Comparison of ENCODE assay signal across 25 cellular contexts in genomic region chr9:100589582-100589981, GRCh38. TPM values are rescaled to one million over a fixed set of nuclear protein-coding genes. Genes with fewer than 3 reads are reported as not detected.
DNase-seq lines count a peak whose midpoint lies in the region; ATAC-seq, FAIRE-seq and TF ChIP-seq lines count a peak whose summit lies in the region.
"Had no signal": no experiment of that assay in that cellular context is flagged by ENCODE, and none has a peak within 500 bp of the region (broad histone marks: within the 10 kb centered on the region; RNA-seq: fewer than 3 reads in every experiment).

No MANE protein-coding gene starts in this region.

- H3K4me2 ChIP-seq in SK-N-SH = peak overlapping the region; percentile 34; the same call in 1 of the 2 replicates

- FAIRE-seq in small intestine (lab: Jason Lieb, UNC) (no peak), GM19239 (lab: Jason Lieb, UNC) (no peak)
- FAIRE-seq: kidney had no signal

- H2AFZ ChIP-seq in SK-N-SH (ENCODE audit: low read depth) = no peak overlapping the region

- no peak for ATAC-seq in psoas muscle
- ATAC-seq: activated naive CD4-positive, alpha-beta T cell treated with anti-CD3 and anti-CD28 coated beads, Interleukin-2, amount 50 U/mL, for 72 hours; heart right ventricle had no signal

- H3K4me1 ChIP-seq in SK-N-SH (ENCODE audit: control insufficient read depth in 1 of 2, insufficient read depth in 2 of 2, low read depth in 1 of 2, low read length in 1 of 2) (peaks cover 0 to 30% of the 10 kb centered on the region in 2 experiments; a peak in 1 of 4 replicates), psoas muscle (peaks cover 14% of the 10 kb centered on the region), small intestine (ENCODE audit: control insufficient read depth in 2 of 2, insufficient read depth in 1 of 2, low read depth in 1 of 2, low read length in 1 of 2) (no peaks in the 10 kb centered on the region)
- H3K4me1 ChIP-seq: tibial nerve had no signal

- H3K36me3 ChIP-seq in SK-N-SH (replicated peaks in 1 of 2; ENCODE audit: control insufficient read depth in 1 of 2, insufficient read depth in 2 of 2, low read length in 1 of 2) (peaks cover 0 to 2% of the 10 kb centered on the region in 2 experiments), psoas muscle (ENCODE audit: insufficient read depth in 1 of 2, low read depth in 1 of 2) (peaks cover 0 to 40% of the 10 kb centered on the region in 2 donors), small intestine (ENCODE audit: control insufficient read depth in 2 of 2, insufficient read depth in 2 of 2, low read length in 2 of 2) (no peaks in the 10 kb centered on the region)
- H3K36me3 ChIP-seq: esophagus squamous epithelium had no signal

- H3K9me3 ChIP-seq in SK-N-SH (no peaks in the 10 kb centered on the region), psoas muscle (no peaks in the 10 kb centered on the region), small intestine (ENCODE audit: control insufficient read depth, low read depth) (no peaks in the 10 kb centered on the region)
- H3K9me3 ChIP-seq: esophagus squamous epithelium, heart right ventricle, tibial nerve had no signal

- H3K9me2 ChIP-seq in SK-N-SH = no peaks in the 10 kb centered on the region

- CTCF ChIA-PET in SK-N-SH (lab: Yijun Ruan, JAX) = interaction anchor here (0.7 kb wide), 1 partner anchor 646 kb away, joined by 3 read pairs; no protein-coding TSS in a partner anchor

- no peak overlapping the region for H3K9ac ChIP-seq in SK-N-SH

- H3K27me3 ChIP-seq in SK-N-SH (ENCODE audit: insufficient read depth) (no peaks in the 10 kb centered on the region), psoas muscle (ENCODE audit: insufficient read depth in 3 of 3, low read length in 2 of 3) (no peaks in the 10 kb centered on the region), small intestine (ENCODE audit: control insufficient read depth in 2 of 2, insufficient read depth in 2 of 2, low read length in 2 of 2) (no peaks in the 10 kb centered on the region)
- H3K27me3 ChIP-seq: esophagus squamous epithelium, heart right ventricle, tibial nerve had no signal

- TF ChIP-seq RAD21 in SK-N-SH (IDR thresholded peaks at IDR 0.05; ENCODE audit: low read length) = no peak

- intact Hi-C loops in psoas muscle (cut with DNase I) = loop anchor here in 1 of 2 donors (10.0 kb wide), 1 partner anchor 565 kb away; no protein-coding TSS in a partner anchor

- TF ChIP-seq CTCF in SK-N-SH (IDR thresholded peaks at IDR 0.05) = no peak
- TF ChIP-seq CTCF in psoas muscle (IDR thresholded peaks at IDR 0.05) = no peak

- POLR2A ChIA-PET in SK-N-SH (lab: Yijun Ruan, JAX) = no interaction called here

- TF ChIP-seq EP300 in SK-N-SH (IDR thresholded peaks at IDR 0.05; ENCODE audit: borderline replicate concordance in 1 of 2, low read depth in 1 of 2, low read length in 1 of 2) = peak in 1 of 2 experiments; percentile 20; a peak in 1 of 4 replicates

- H4K20me1 ChIP-seq in SK-N-SH (ENCODE audit: insufficient read depth) = no peaks in the 10 kb centered on the region

- H3F3A ChIP-seq in SK-N-SH (replicated peaks; ENCODE audit: insufficient read depth) = peaks cover 31% of the 10 kb centered on the region

- DNase-seq in GM03348 (ENCODE audit: low spot score) (peak; percentile 54), SK-N-SH (no peak), dermis blood vessel endothelial cell (peak; percentile 78), psoas muscle (no peak), hypothalamus (lab: John Stamatoyannopoulos, UW) (no peak), small intestine (no peak), GM19239 (ENCODE audit: insufficient read length, low spot score) (no peak), NCI-H128 (lab: John Stamatoyannopoulos, UW; ENCODE audit: unreplicated experiment) (no peak)
- DNase-seq: activated CD4-positive, alpha-beta T cell treated with anti-CD3 and anti-CD28 coated beads for 1 hour; activated CD8-positive, alpha-beta memory T cell treated with anti-CD3 and anti-CD28 coated beads for 24 hours; effector CD8-positive, alpha-beta T cell; esophagus squamous epithelium; H7; heart right ventricle; kidney; NCI-H2029; occipital lobe; stimulated activated CD4-positive, alpha-beta T cell treated with anti-CD3 and anti-CD28 coated beads, Interleukin-1b, Interleukin-23, amount 100 ng/mL, for 48 hours; stimulated activated naive CD4-positive, alpha-beta T cell treated with Interleukin-2 at 50 U/mL for 16 hours; SW 1271 had no signal

- H3K27ac ChIP-seq in SK-N-SH (ENCODE audit: low read depth in 2 of 2, low read length in 1 of 2) = peak overlapping the region in 1 of 2 experiments; percentile 74; a peak in 2 of 4 replicates
- peak overlapping the region; percentile 74 for H3K27ac ChIP-seq in psoas muscle
- no peak overlapping the region for H3K27ac ChIP-seq in small intestine (ENCODE audit: low read depth in 1 of 2, low read length in 1 of 2)
- H3K27ac ChIP-seq: esophagus squamous epithelium, heart right ventricle, RWPE1, tibial nerve had no signal

- no peaks in the 10 kb centered on the region for H3K79me2 ChIP-seq in SK-N-SH (ENCODE audit: insufficient read depth)

- WGBS in SK-N-SH (ENCODE audit: low lambda C conversion rate) = 76% methylated on average over 5 of the region's 5 CpGs
- WGBS in psoas muscle, 3 donors = 80 to 90% (median 83%) methylated on average over 5 of the region's 5 CpGs
- 82 to 88% (median 84%) methylated on average over 5 of the region's 5 CpGs for WGBS in small intestine, 3 donors

- H3K4me3 ChIP-seq in SK-N-SH (ENCODE audit: low read depth in 2 of 2, low read length in 1 of 2) (no peak overlapping the region), psoas muscle (no peak overlapping the region), small intestine (ENCODE audit: low read depth in 1 of 2, low read length in 2 of 2) (no peak overlapping the region)
- H3K4me3 ChIP-seq: esophagus squamous epithelium, heart right ventricle, lung, tibial nerve had no signal

TF ChIP-seq in SK-N-SH, 30 proteins besides CTCF, POLR2A, EP300 and RAD21:
- TF ChIP-seq FOSL2 (IDR thresholded peaks at IDR 0.05; ENCODE audit: borderline replicate concordance, low read depth) = peak; percentile 75; the same call in 1 of the 2 replicates
- peak; percentile 77 for TF ChIP-seq JUND (IDR thresholded peaks at IDR 0.05)
- 0 out of 2 replicates have a peak, but pooled peaks have one; percentile 24 for TF ChIP-seq RXRA (IDR thresholded peaks at IDR 0.05; ENCODE audit: borderline replicate concordance, low read depth)
- peak; percentile 57 for TF ChIP-seq PBX3 (IDR thresholded peaks at IDR 0.05)
- TF ChIP-seq TCF12 (IDR thresholded peaks at IDR 0.05) = peak; percentile 41
- no peak for TF ChIP-seq MAX (IDR thresholded peaks at IDR 0.05; ENCODE audit: low read depth)
- no peak for TF ChIP-seq ZBTB33 (IDR thresholded peaks at IDR 0.05; ENCODE audit: borderline replicate concordance, low read depth)
- no peak for TF ChIP-seq SIN3A (IDR thresholded peaks at IDR 0.05; ENCODE audit: borderline replicate concordance, low read depth, low read length)
- TF ChIP-seq TEAD4 (IDR thresholded peaks at IDR 0.05; ENCODE audit: borderline replicate concordance, insufficient read depth) = 0 out of 2 replicates have a peak, but pooled peaks have one; percentile 13
- TF ChIP-seq TAF1 (IDR thresholded peaks at IDR 0.05; ENCODE audit: borderline replicate concordance, low read depth, low read length) = no peak
- TF ChIP-seq NFIC (IDR thresholded peaks at IDR 0.05; ENCODE audit: borderline replicate concordance) = peak; percentile 60
- no peak for TF ChIP-seq EZH2phosphoT487 (IDR thresholded peaks at IDR 0.05; ENCODE audit: borderline replicate concordance, low read depth)
- TF ChIP-seq GABPA (IDR thresholded peaks at IDR 0.05; ENCODE audit: low read depth) = no peak
- no peak for TF ChIP-seq FOXM1 (IDR thresholded peaks at IDR 0.05; ENCODE audit: low read depth)

RNA-seq across cellular contexts. Expression of gene CAVIN4, which starts 11.7 kb away (rescaled TPM):
- polyA plus RNA-seq in SK-N-SH (2012; rRNA removed) (0.54 and 0.73 TPM in 2 replicates), psoas muscle (10 to 100 TPM in 2 of 3 donors, 1 to 10 TPM in 1; 3.5 to 59.2 (median 25.6) TPM), small intestine (under 1 TPM in 1 of 3 donors, not detected in 2; 0.10 TPM)
- 0.67 and 0.73 TPM in 2 replicates for polyA plus RNA-seq in SK-N-SH (2012; cell fraction: cytosol; rRNA removed)
- 1.1 and 1.9 TPM in 2 replicates for polyA plus RNA-seq in SK-N-SH (2012; cell fraction: nucleus; rRNA removed)
- total RNA-seq in dermis blood vessel endothelial cell (1.7 and 2.3 TPM in 2 replicates), psoas muscle (100 to 1,000 TPM in 1 of 4 donors, 10 to 100 TPM in 3; 68.6 to 230 (median 86.9) TPM)
- polyA plus RNA-seq: IgD-negative memory B cell had no signal

Comparison
In these comparisons a context has a peak if more than half of its experiments do, and no peak if none do; other contexts are left out.
1. DNase-seq: peak in GM03348 (single experiment) and dermis blood vessel endothelial cell (single experiment); none in SK-N-SH (single experiment), psoas muscle (0 of 2), hypothalamus (0 of 51), small intestine (single experiment), GM19239 (single experiment) and NCI-H128 (single experiment).